ENCODE assay signal across 17 cellular contexts in genomic region chr4:96052827-96053226, GRCh38.
DNase-seq lines count a peak whose midpoint lies in the region; ATAC-seq, FAIRE-seq and TF ChIP-seq lines count a peak whose summit lies in the region.
"Had no signal": no experiment of that assay in that cellular context is flagged by ENCODE, and none has a peak within 500 bp of the region (broad histone marks: within the 10 kb centered on the region; RNA-seq: fewer than 3 reads in every experiment).

No MANE protein-coding gene starts in this region.

- H3K4me2 ChIP-seq in K562 (ENCODE audit: insufficient read depth, low read length), result no peak overlapping the region

- intact Hi-C loops in K562 (cut with micrococcal nuclease), result no loop called here

- no peak overlapping the region for H3K27ac Mint-ChIP-seq in activated T-helper 17 cell treated with anti-CD3 and anti-CD28 coated beads, Interleukin-2, amount 50 U/mL, for 72 hours

- no peak for ATAC-seq in K562
- peak; percentile 61 for ATAC-seq in foreskin keratinocyte
- ATAC-seq in HG03139 (IDR thresholded peaks at IDR 0.05; ENCODE audit: unreplicated experiment), result no peak
- ATAC-seq in activated T-helper 17 cell treated with anti-CD3 and anti-CD28 coated beads, Interleukin-2, amount 50 U/mL, for 72 hours (replicated peaks), result no peak
- ATAC-seq in GM21381 (IDR thresholded peaks at IDR 0.05; ENCODE audit: unreplicated experiment), result no peak
- ATAC-seq: Panc1, Right ventricle myocardium inferior had no signal

- no peak for TF ChIP-seq EP300 in K562 (IDR thresholded peaks at IDR 0.05; ENCODE audit: low read length)

- H2AFZ ChIP-seq in K562 (ENCODE audit: low read depth, low read length), result no peak overlapping the region

- H4K20me1 ChIP-seq in K562 (replicated peaks; ENCODE audit: control insufficient read depth, insufficient read depth, low read length), result no peaks in the 10 kb centered on the region

- H3K4me3 Mint-ChIP-seq in activated T-helper 17 cell treated with anti-CD3 and anti-CD28 coated beads, Interleukin-2, amount 50 U/mL, for 72 hours, result no peak overlapping the region

- H3K27me3 ChIP-seq in SJCRH30 (no peaks in the 10 kb centered on the region), K562 (ENCODE audit: control insufficient read depth in 2 of 2, insufficient read depth in 2 of 2, low read length in 2 of 2) (no peaks in the 10 kb centered on the region), foreskin keratinocyte (no peaks in the 10 kb centered on the region)

- H3K4me3 ChIP-seq in SJCRH30, result no peak overlapping the region
- H3K4me3 ChIP-seq in K562, result no peak overlapping the region

- no peaks in the 10 kb centered on the region for H3K9me3 Mint-ChIP-seq in activated T-helper 17 cell treated with anti-CD3 and anti-CD28 coated beads, Interleukin-2, amount 50 U/mL, for 72 hours

- no peaks in the 10 kb centered on the region for H3K36me3 Mint-ChIP-seq in activated T-helper 17 cell treated with anti-CD3 and anti-CD28 coated beads, Interleukin-2, amount 50 U/mL, for 72 hours (ENCODE audit: low read depth)

- H3K79me2 ChIP-seq in K562 (ENCODE audit: control insufficient read depth, insufficient read depth, low read length), result no peaks in the 10 kb centered on the region

- H3K36me3 ChIP-seq in SJCRH30, result no peaks in the 10 kb centered on the region
- no peaks in the 10 kb centered on the region for H3K36me3 ChIP-seq in K562 (ENCODE audit: control insufficient read depth, insufficient read depth, low read length)

- no TSS peak for BruUV-seq in K562 (replicated peaks; lab: Mats Ljungman, UMichigan)

- peak; percentile 71 to 88 for DNase-seq in SJCRH30
- peak in 2 of 4 experiments; percentile 2 to 13 for DNase-seq in K562 (ENCODE audit: extremely low read depth in 1 of 4, low spot score in 3 of 4)
- DNase-seq in foreskin keratinocyte, result peak; percentile 56 to 77
- no peak for DNase-seq in urothelium cell line (ENCODE audit: low spot score)
- DNase-seq: Caco-2, DMS153, KG1, NCI-H1048, NCI-H146, NCI-H2081, NCI-H510A treated with DMSO at 0.1 percent for 48 hours had no signal

- no peaks in the 10 kb centered on the region for H3K4me1 Mint-ChIP-seq in activated T-helper 17 cell treated with anti-CD3 and anti-CD28 coated beads, Interleukin-2, amount 50 U/mL, for 72 hours

- TF ChIP-seq RAD21 in K562 (CRISPR knock-in tag; conservative IDR thresholded peaks at IDR 0.05 in 1 of 2, IDR thresholded peaks at IDR 0.05 in 1 of 2), result no peak

- H3K9me1 ChIP-seq in K562 (ENCODE audit: control insufficient read depth, insufficient read depth, low read length), result no peaks in the 10 kb centered on the region

- FAIRE-seq in K562 (lab: Jason Lieb, UNC) (no peak), urothelium cell line (lab: Jason Lieb, UNC) (peak; percentile 27)

- H3K4me1 ChIP-seq in SJCRH30 (peaks cover 20% of the 10 kb centered on the region), K562 (replicated peaks in 1 of 2; ENCODE audit: control insufficient read depth in 2 of 2, insufficient read depth in 2 of 2, low read length in 2 of 2) (no peaks in the 10 kb centered on the region), foreskin keratinocyte (peaks cover 4% of the 10 kb centered on the region)
- H3K4me1 ChIP-seq: Caco-2 had no signal

- TF ChIP-seq CTCF in K562 (IDR thresholded peaks at IDR 0.05 in 2 of 3, conservative IDR thresholded peaks at IDR 0.05 in 1 of 3; ENCODE audit: insufficient read depth in 2 of 3, low read depth in 1 of 3, low read length in 3 of 3) (no peak), foreskin keratinocyte (conservative IDR thresholded peaks at IDR 0.05) (no peak)

- 0% methylated on average over 1 of the region's 1 CpG for WGBS in K562 (ENCODE audit: insufficient coverage, low coverage, missing lambda C conversion rate)

- in situ Hi-C loops in K562 (cut with MboI), result no loop called here

- H3K27me3 Mint-ChIP-seq in activated T-helper 17 cell treated with anti-CD3 and anti-CD28 coated beads, Interleukin-2, amount 50 U/mL, for 72 hours, result peaks cover 4% of the 10 kb centered on the region

- H3K9ac ChIP-seq in K562 (ENCODE audit: insufficient read depth in 1 of 2, low read depth in 2 of 2, low read length in 2 of 2), result no peak overlapping the region

- no peaks in the 10 kb centered on the region for H3K9me3 ChIP-seq in SJCRH30 (replicated peaks)
- H3K9me3 ChIP-seq in K562 (replicated peaks; ENCODE audit: control insufficient read depth, insufficient read depth, low read depth, low read length), result no peaks in the 10 kb centered on the region
- H3K9me3 ChIP-seq: Caco-2 had no signal

- POLR2A ChIA-PET in K562 (lab: Yijun Ruan, JAX), result no interaction called here

- CTCF ChIA-PET in K562 (lab: Yijun Ruan, JAX; ENCODE audit: low intra/inter-chr PET ratio), result no interaction called here

- H3K27ac ChIP-seq in SJCRH30 (peak overlapping the region; percentile 58), K562 (ENCODE audit: extremely low read depth, low read depth, low read length) (no peak overlapping the region), foreskin keratinocyte (no peak overlapping the region)
- H3K27ac ChIP-seq: C4-2B had no signal

- TF ChIP-seq POLR2A in K562 (conservative IDR thresholded peaks at IDR 0.05), result no peak

TF ChIP-seq in K562, 482 proteins besides CTCF, POLR2A, EP300 and RAD21:
- TF ChIP-seq CBFA2T3 (IDR thresholded peaks at IDR 0.05), result peak; percentile 66
- no peak for TF ChIP-seq ZKSCAN1 (IDR thresholded peaks at IDR 0.05; ENCODE audit: low read depth, low read length)
- no peak for TF ChIP-seq ZNF431 (CRISPR knock-in tag; IDR thresholded peaks at IDR 0.05)
- TF ChIP-seq ZNF174 (CRISPR knock-in tag; IDR thresholded peaks at IDR 0.05), result no peak
- no peak for TF ChIP-seq HDAC8 (tag; IDR thresholded peaks at IDR 0.05)
- TF ChIP-seq U2AF2 (optimal IDR thresholded peaks at IDR 0.05; ENCODE audit: low read depth, low read length), result no peak
